12 cellular contexts compared by ENCODE assay signal in the genomic region with DNA sequence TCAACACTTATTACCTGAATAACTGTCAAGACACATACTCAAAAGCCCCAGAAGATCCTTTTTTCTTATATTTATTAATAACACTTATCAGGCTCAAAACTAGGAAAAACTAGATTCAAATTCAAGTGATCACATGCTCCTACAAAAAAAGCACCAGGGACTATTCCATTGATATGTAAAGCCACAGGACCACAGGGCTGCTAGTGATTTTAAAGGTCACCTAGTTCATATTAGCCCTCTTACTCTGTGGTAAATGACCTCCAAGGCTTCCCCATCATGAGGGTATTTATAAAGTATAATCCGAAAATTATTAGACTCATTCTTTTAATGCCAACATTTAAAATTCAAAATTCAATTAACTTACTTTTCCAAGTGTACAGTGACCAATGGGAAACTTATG. TPM values are rescaled to one million over a fixed set of nuclear protein-coding genes. Genes with fewer than 3 reads are reported as not detected.
DNase-seq lines count a peak whose midpoint lies in the region; ATAC-seq and TF ChIP-seq lines count a peak whose summit lies in the region.
"Had no signal": no experiment of that assay in that cellular context is flagged by ENCODE, and none has a peak within 500 bp of the region (broad histone marks: within the 10 kb centered on the region; RNA-seq: fewer than 3 reads in every experiment).

No MANE protein-coding gene starts in this region.

- no peak overlapping the region for H3K9ac ChIP-seq in KMS-11

- no peaks in the 10 kb centered on the region; the same call in 1 of the 2 replicates for H3K79me2 ChIP-seq in KMS-11 (ENCODE audit: insufficient read depth, low read depth)

- H4K20me1 ChIP-seq in KMS-11 (ENCODE audit: insufficient read depth), result peaks cover 6% of the 10 kb centered on the region; the same call in 1 of the 2 replicates

- H3K27ac ChIP-seq in KMS-11, result peak overlapping the region; percentile 2; the same call in 1 of the 2 replicates
- H3K27ac ChIP-seq: 22Rv1, HL-60 had no signal

- no peaks in the 10 kb centered on the region for H3K4me1 ChIP-seq in KMS-11 (ENCODE audit: low read depth, poor library complexity, severe bottlenecking)

- no peak overlapping the region for H3K4me2 ChIP-seq in KMS-11

- H3K36me3 ChIP-seq in KMS-11 (ENCODE audit: insufficient read depth), result peaks cover 23% of the 10 kb centered on the region

- H3K36me3 Mint-ChIP-seq in WTC11, result peaks cover 58% of the 10 kb centered on the region

- H3K9me3 Mint-ChIP-seq in WTC11, result no peaks in the 10 kb centered on the region
- H3K9me3 Mint-ChIP-seq: CD8-positive, alpha-beta memory T cell had no signal

- no peak overlapping the region; the same call in 1 of the 2 replicates for H3K4me3 Mint-ChIP-seq in WTC11
- H3K4me3 Mint-ChIP-seq: CD8-positive, alpha-beta memory T cell had no signal

- peaks cover 51% of the 10 kb centered on the region for H3K4me1 Mint-ChIP-seq in WTC11

- CTCF ChIA-PET in WTC11 (lab: Charles Lee), result interaction anchor here (0.6 kb wide), 1 partner anchor 1098 kb away, joined by 3 read pairs; no protein-coding TSS in a partner anchor

- H3K27me3 ChIP-seq in KMS-11 (ENCODE audit: insufficient read depth, low read depth), result no peaks in the 10 kb centered on the region
- H3K27me3 ChIP-seq: MG63 had no signal

- TF ChIP-seq CTCF in KMS-11 (conservative IDR thresholded peaks at IDR 0.05; ENCODE audit: low read depth, low read length), result no peak
- TF ChIP-seq CTCF in WTC11 (IDR thresholded peaks at IDR 0.05), result no peak

- H3K4me3 ChIP-seq in KMS-11 (IDR thresholded peaks at IDR 0.05; ENCODE audit: insufficient read depth, low read depth, low read length), result no peak overlapping the region
- H3K4me3 ChIP-seq: MG63 had no signal

- no peaks in the 10 kb centered on the region for H3K27me3 Mint-ChIP-seq in WTC11 (ENCODE audit: low read depth)
- H3K27me3 Mint-ChIP-seq: CD8-positive, alpha-beta memory T cell had no signal

- peak; percentile 46; the same call in 1 of the 2 replicates for ATAC-seq in WTC11
- ATAC-seq in Right ventricle myocardium superior (ENCODE audit: poor library complexity), result no peak

- POLR2A ChIA-PET in WTC11 (lab: Charles Lee), result no interaction called here

- intact Hi-C loops in Right ventricle myocardium superior (cut with DNase I) (no loop called here), cardiac septum (cut with DNase I) (no loop called here)

- 0 out of 2 replicates have a peak overlapping the region, but pooled peaks have one; percentile 76 for H3K27ac Mint-ChIP-seq in WTC11
- H3K27ac Mint-ChIP-seq: CD8-positive, alpha-beta memory T cell had no signal

- H2AFZ ChIP-seq in KMS-11 (ENCODE audit: low read depth), result no peak overlapping the region

- DNase-seq in NCI-H748 (lab: John Stamatoyannopoulos, UW; ENCODE audit: unreplicated experiment) (peak; percentile 48), NCI-H748 treated with DMSO at 0.1 percent for 48 hours (lab: John Stamatoyannopoulos, UW) (no peak), WTC11 (ENCODE audit: low spot score) (no peak), inferior parietal cortex (ENCODE audit: extremely low spot score) (peak; percentile 50), Right ventricle myocardium superior (no peak), cardiac septum (ENCODE audit: low spot score) (no peak)
- DNase-seq in effector CD4-positive, alpha-beta T cell, result no peak
- DNase-seq: CD8-positive, alpha-beta memory T cell; MG63 had no signal

TF ChIP-seq in WTC11, 78 proteins besides CTCF, POLR2A, EP300 and RAD21:
- TF ChIP-seq SMAD4 (CRISPR knock-in tag; IDR thresholded peaks at IDR 0.05) (no peak), ETV6 (CRISPR knock-in tag; IDR thresholded peaks at IDR 0.05) (no peak), GTF2I (CRISPR knock-in tag; conservative IDR thresholded peaks at IDR 0.05) (no peak), HMGA2 (CRISPR knock-in tag; IDR thresholded peaks at IDR 0.05) (no peak)
- TF ChIP-seq, protein P1, sequence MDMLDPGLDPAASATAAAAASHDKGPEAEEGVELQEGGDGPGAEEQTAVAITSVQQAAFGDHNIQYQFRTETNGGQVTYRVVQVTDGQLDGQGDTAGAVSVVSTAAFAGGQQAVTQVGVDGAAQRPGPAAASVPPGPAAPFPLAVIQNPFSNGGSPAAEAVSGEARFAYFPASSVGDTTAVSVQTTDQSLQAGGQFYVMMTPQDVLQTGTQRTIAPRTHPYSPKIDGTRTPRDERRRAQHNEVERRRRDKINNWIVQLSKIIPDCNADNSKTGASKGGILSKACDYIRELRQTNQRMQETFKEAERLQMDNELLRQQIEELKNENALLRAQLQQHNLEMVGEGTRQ (CRISPR knock-in tag; IDR thresholded peaks at IDR 0.05), result no peak
- TF ChIP-seq, protein P2, sequence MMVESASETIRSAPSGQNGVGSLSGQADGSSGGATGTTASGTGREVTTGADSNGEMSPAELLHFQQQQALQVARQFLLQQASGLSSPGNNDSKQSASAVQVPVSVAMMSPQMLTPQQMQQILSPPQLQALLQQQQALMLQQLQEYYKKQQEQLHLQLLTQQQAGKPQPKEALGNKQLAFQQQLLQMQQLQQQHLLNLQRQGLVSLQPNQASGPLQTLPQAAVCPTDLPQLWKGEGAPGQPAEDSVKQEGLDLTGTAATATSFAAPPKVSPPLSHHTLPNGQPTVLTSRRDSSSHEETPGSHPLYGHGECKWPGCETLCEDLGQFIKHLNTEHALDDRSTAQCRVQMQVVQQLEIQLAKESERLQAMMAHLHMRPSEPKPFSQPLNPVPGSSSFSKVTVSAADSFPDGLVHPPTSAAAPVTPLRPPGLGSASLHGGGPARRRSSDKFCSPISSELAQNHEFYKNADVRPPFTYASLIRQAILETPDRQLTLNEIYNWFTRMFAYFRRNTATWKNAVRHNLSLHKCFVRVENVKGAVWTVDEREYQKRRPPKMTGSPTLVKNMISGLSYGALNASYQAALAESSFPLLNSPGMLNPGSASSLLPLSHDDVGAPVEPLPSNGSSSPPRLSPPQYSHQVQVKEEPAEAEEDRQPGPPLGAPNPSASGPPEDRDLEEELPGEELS (CRISPR knock-in tag; IDR thresholded peaks at IDR 0.05), result no peak
- TF ChIP-seq, protein P3, sequence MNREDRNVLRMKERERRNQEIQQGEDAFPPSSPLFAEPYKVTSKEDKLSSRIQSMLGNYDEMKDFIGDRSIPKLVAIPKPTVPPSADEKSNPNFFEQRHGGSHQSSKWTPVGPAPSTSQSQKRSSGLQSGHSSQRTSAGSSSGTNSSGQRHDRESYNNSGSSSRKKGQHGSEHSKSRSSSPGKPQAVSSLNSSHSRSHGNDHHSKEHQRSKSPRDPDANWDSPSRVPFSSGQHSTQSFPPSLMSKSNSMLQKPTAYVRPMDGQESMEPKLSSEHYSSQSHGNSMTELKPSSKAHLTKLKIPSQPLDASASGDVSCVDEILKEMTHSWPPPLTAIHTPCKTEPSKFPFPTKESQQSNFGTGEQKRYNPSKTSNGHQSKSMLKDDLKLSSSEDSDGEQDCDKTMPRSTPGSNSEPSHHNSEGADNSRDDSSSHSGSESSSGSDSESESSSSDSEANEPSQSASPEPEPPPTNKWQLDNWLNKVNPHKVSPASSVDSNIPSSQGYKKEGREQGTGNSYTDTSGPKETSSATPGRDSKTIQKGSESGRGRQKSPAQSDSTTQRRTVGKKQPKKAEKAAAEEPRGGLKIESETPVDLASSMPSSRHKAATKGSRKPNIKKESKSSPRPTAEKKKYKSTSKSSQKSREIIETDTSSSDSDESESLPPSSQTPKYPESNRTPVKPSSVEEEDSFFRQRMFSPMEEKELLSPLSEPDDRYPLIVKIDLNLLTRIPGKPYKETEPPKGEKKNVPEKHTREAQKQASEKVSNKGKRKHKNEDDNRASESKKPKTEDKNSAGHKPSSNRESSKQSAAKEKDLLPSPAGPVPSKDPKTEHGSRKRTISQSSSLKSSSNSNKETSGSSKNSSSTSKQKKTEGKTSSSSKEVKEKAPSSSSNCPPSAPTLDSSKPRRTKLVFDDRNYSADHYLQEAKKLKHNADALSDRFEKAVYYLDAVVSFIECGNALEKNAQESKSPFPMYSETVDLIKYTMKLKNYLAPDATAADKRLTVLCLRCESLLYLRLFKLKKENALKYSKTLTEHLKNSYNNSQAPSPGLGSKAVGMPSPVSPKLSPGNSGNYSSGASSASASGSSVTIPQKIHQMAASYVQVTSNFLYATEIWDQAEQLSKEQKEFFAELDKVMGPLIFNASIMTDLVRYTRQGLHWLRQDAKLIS (CRISPR knock-in tag; IDR thresholded peaks at IDR 0.05; ENCODE audit: borderline replicate concordance), result no peak

RNA-seq across cellular contexts. Expression of a gene that starts 52.5 kb away (rescaled TPM):
- 220 to 253 TPM (median 228 TPM) in 3 replicates for total RNA-seq in WTC11 (2021)
- total RNA-seq in Right ventricle myocardium superior, result 90.3 TPM
- 70.3 TPM for total RNA-seq in cardiac septum

Comparison
In these comparisons a context has a peak if more than half of its experiments do, and no peak if none do; other contexts are left out.
1. DNase-seq: peak in NCI-H748 (single experiment) and inferior parietal cortex (single experiment); none in NCI-H748 treated with DMSO at 0.1 percent for 48 hours (single experiment), WTC11 (single experiment), Right ventricle myocardium superior (single experiment), effector CD4-positive, alpha-beta T cell (single experiment) and cardiac septum (single experiment).